Comparison of ENCODE assay signal across 15 cellular contexts in genomic region chr11:130847517-130847916, GRCh38.
DNase-seq lines count a peak whose midpoint lies in the region; ATAC-seq and TF ChIP-seq lines count a peak whose summit lies in the region.
"Had no signal": no experiment of that assay in that cellular context is flagged by ENCODE, and none has a peak within 500 bp of the region (broad histone marks: within the 10 kb centered on the region; RNA-seq: fewer than 3 reads in every experiment).

No MANE protein-coding gene starts in this region.

- peaks cover 7% of the 10 kb centered on the region for H3K27me3 Mint-ChIP-seq in activated T-helper 2 cell treated with anti-CD3 and anti-CD28 coated beads, Interferon-gamma antibody, Interleukin-2, Interleukin-4, amounts not matched to agents 10 μg/mL and 5 μg/mL and 100 μg/mL, durations not matched to agents 14 hours and 24 hours and 36 hours (ENCODE audit: low read depth)
- peaks cover 17 to 54% of the 10 kb centered on the region in 2 donors for H3K27me3 Mint-ChIP-seq in effector memory CD8-positive, alpha-beta T cell

- H3K4me1 Mint-ChIP-seq in activated T-helper 2 cell treated with anti-CD3 and anti-CD28 coated beads, Interferon-gamma antibody, Interleukin-2, Interleukin-4, amounts not matched to agents 10 μg/mL and 5 μg/mL and 100 μg/mL, durations not matched to agents 14 hours and 24 hours and 36 hours (ENCODE audit: low read depth) = peaks cover 9% of the 10 kb centered on the region
- H3K4me1 Mint-ChIP-seq in effector memory CD8-positive, alpha-beta T cell (ENCODE audit: low read depth in 2 of 2) = no peaks in the 10 kb centered on the region
- H3K4me1 Mint-ChIP-seq: IgD-negative memory B cell had no signal

- H3K36me3 Mint-ChIP-seq in activated T-helper 2 cell treated with anti-CD3 and anti-CD28 coated beads, Interferon-gamma antibody, Interleukin-2, Interleukin-4, amounts not matched to agents 10 μg/mL and 5 μg/mL and 100 μg/mL, durations not matched to agents 14 hours and 24 hours and 36 hours (ENCODE audit: low read depth) = no peaks in the 10 kb centered on the region
- H3K36me3 Mint-ChIP-seq in effector memory CD8-positive, alpha-beta T cell (ENCODE audit: insufficient read depth) = no peaks in the 10 kb centered on the region
- H3K36me3 Mint-ChIP-seq: IgD-negative memory B cell had no signal

- peak overlapping the region; percentile 32; the same call in 1 of the 2 replicates for H3K27ac ChIP-seq in Panc1 (ENCODE audit: low read length)
- peak overlapping the region; percentile 97 for H3K27ac ChIP-seq in epithelial cell of prostate
- H3K27ac ChIP-seq: SJCRH30 had no signal

- peaks cover 6% of the 10 kb centered on the region; the same call in 1 of the 2 replicates for H3K4me1 ChIP-seq in Panc1 (ENCODE audit: control insufficient read depth, insufficient read depth, low read length)
- H3K4me1 ChIP-seq: SJCRH30 had no signal

- H3K9me3 Mint-ChIP-seq in activated T-helper 2 cell treated with anti-CD3 and anti-CD28 coated beads, Interferon-gamma antibody, Interleukin-2, Interleukin-4, amounts not matched to agents 10 μg/mL and 5 μg/mL and 100 μg/mL, durations not matched to agents 14 hours and 24 hours and 36 hours = no peaks in the 10 kb centered on the region
- no peaks in the 10 kb centered on the region for H3K9me3 Mint-ChIP-seq in effector memory CD8-positive, alpha-beta T cell

- POLR2A ChIA-PET in Panc1 (lab: Charles Lee) = no interaction called here

- H3K4me3 ChIP-seq in Panc1 (ENCODE audit: low read depth in 2 of 2, low read length in 2 of 2) (peak overlapping the region in 1 of 2 experiments; percentile 1; a peak in 1 of 4 replicates), retinal pigment epithelial cell (ENCODE audit: low read length) (no peak overlapping the region)
- H3K4me3 ChIP-seq: SJCRH30 had no signal

- no TSS peak for BruUV-seq in Panc1 (replicated peaks; lab: Mats Ljungman, UMichigan)

- DNase-seq in GM04504 (ENCODE audit: low read depth) (peak; percentile 58), Panc1 (ENCODE audit: low read depth, low spot score) (peak; percentile 67), epithelial cell of prostate (ENCODE audit: low read depth, low spot score) (peak; percentile 97), retinal pigment epithelial cell (ENCODE audit: low read depth) (peak; percentile 41)
- no peak for DNase-seq in activated T-helper 2 cell treated with anti-CD3 and anti-CD28 coated beads, Interferon-gamma antibody, Interleukin-2, Interleukin-4, amounts not matched to agents 10 μg/mL and 5 μg/mL and 100 μg/mL, durations not matched to agents 14 hours and 24 hours and 36 hours (ENCODE audit: low spot score)
- DNase-seq in effector memory CD8-positive, alpha-beta T cell = no peak
- no peak for DNase-seq in stimulated activated CD4-positive, alpha-beta T cell treated with anti-CD3 and anti-CD28 coated beads, Interleukin-12 subunit alpha, Interleukin-12 subunit beta, amount 100 ng/mL, for 4 hours
- DNase-seq: activated CD4-positive, alpha-beta T cell treated with anti-CD3 and anti-CD28 coated beads for 4 hours; activated naive CD4-positive, alpha-beta T cell treated with anti-CD3 and anti-CD28 coated beads, Interleukin-2, amount 50 U/mL, for 16 hours; DMS79 treated with DMSO at 0.1 percent for 48 hours; effector CD8-positive, alpha-beta T cell; SJCRH30; small intestine had no signal

- peaks cover 6% of the 10 kb centered on the region; the same call in 1 of the 2 replicates for H3K9me3 ChIP-seq in Panc1 (ENCODE audit: control insufficient read depth, insufficient read depth, low read depth, low read length)
- H3K9me3 ChIP-seq: SJCRH30 had no signal

- H3K27ac Mint-ChIP-seq in activated T-helper 2 cell treated with anti-CD3 and anti-CD28 coated beads, Interferon-gamma antibody, Interleukin-2, Interleukin-4, amounts not matched to agents 10 μg/mL and 5 μg/mL and 100 μg/mL, durations not matched to agents 14 hours and 24 hours and 36 hours = no peak overlapping the region
- H3K27ac Mint-ChIP-seq in effector memory CD8-positive, alpha-beta T cell = no peak overlapping the region
- H3K27ac Mint-ChIP-seq: IgD-negative memory B cell had no signal

- intact Hi-C loops in Panc1 (cut with micrococcal nuclease; ENCODE audit: unreplicated experiment) = no loop called here
- intact Hi-C loops in activated T-helper 2 cell treated with anti-CD3 and anti-CD28 coated beads, Interferon-gamma antibody, Interleukin-2, Interleukin-4, amounts not matched to agents 10 μg/mL and 5 μg/mL and 100 μg/mL, durations not matched to agents 14 hours and 24 hours and 36 hours (cut with micrococcal nuclease) = no loop called here

- CTCF ChIA-PET in Panc1 (lab: Charles Lee) = no interaction called here

- in situ Hi-C loops in Panc1 (cut with HindIII; ENCODE audit: low pct_unique_long_range_greater_than_20kb, low sequenced_read_pairs) = loop anchor here (10.0 kb wide), 1 partner anchor 383 kb away; no protein-coding TSS in a partner anchor

- ATAC-seq in Panc1 = peak; percentile 96
- ATAC-seq in effector memory CD8-positive, alpha-beta T cell (replicated peaks) = no peak
- no peak for ATAC-seq in HG03097 (IDR thresholded peaks at IDR 0.05; ENCODE audit: low FRiP score, unreplicated experiment)

- no peaks in the 10 kb centered on the region for H3K36me3 ChIP-seq in Panc1 (ENCODE audit: control insufficient read depth, insufficient read depth, low read length)
- H3K36me3 ChIP-seq: SJCRH30 had no signal

- no peaks in the 10 kb centered on the region for H3K27me3 ChIP-seq in Panc1 (ENCODE audit: control insufficient read depth, insufficient read depth, low read length)
- H3K27me3 ChIP-seq: SJCRH30 had no signal

- no peak for TF ChIP-seq CTCF in Panc1 (IDR thresholded peaks at IDR 0.05)
- no peak for TF ChIP-seq CTCF in retinal pigment epithelial cell (conservative IDR thresholded peaks at IDR 0.05; ENCODE audit: low read depth, low read length)

- no peak overlapping the region for H3K4me3 Mint-ChIP-seq in activated T-helper 2 cell treated with anti-CD3 and anti-CD28 coated beads, Interferon-gamma antibody, Interleukin-2, Interleukin-4, amounts not matched to agents 10 μg/mL and 5 μg/mL and 100 μg/mL, durations not matched to agents 14 hours and 24 hours and 36 hours (ENCODE audit: low read depth)
- no peak overlapping the region for H3K4me3 Mint-ChIP-seq in effector memory CD8-positive, alpha-beta T cell

Comparison
In these comparisons a context has a peak if more than half of its experiments do, and no peak if none do; other contexts are left out.
1. DNase-seq: peak in GM04504 (single experiment), Panc1 (single experiment), epithelial cell of prostate (single experiment) and retinal pigment epithelial cell (single experiment); none in activated T-helper 2 cell treated with anti-CD3 and anti-CD28 coated beads, Interferon-gamma antibody, Interleukin-2, Interleukin-4, amounts not matched to agents 10 μg/mL and 5 μg/mL and 100 μg/mL, durations not matched to agents 14 hours and 24 hours and 36 hours (single experiment), effector memory CD8-positive, alpha-beta T cell (0 of 3) and stimulated activated CD4-positive, alpha-beta T cell treated with anti-CD3 and anti-CD28 coated beads, Interleukin-12 subunit alpha, Interleukin-12 subunit beta, amount 100 ng/mL, for 4 hours (single experiment).